8 cellular contexts compared by ENCODE assay signal in the genomic region with DNA sequence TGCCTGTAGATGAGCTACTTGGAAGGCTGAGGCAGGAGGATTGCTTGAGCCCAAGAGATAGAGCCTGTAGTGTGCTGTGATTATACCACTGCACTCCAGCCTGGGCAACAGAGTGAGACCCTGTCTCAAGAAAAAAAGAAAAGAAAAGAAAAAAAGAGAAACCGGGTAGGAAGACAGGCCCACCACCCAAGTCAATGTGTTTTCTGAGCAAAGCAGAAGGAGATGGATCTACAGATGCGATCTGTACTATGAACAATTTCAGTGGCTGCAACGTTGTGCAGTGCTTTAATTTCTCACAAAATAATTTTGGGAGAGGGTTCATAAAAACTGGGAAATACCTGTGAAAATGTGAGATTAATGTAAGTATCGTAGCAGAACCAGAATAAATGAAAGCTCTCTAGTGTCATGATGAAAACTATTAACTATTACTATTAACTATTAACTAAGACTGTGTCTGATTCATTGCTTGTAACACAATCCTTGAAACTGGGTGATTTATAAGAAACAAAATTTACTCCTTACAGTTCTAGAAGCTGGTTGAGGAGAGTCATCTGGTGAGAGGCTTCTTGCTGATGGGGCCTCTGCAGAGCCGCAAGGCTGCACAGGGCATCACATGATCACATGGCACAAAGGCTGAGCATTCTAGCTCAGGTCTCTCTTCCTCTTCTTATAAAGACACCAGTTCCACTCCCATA.
DNase-seq lines count a peak whose midpoint lies in the region; ATAC-seq and TF ChIP-seq lines count a peak whose summit lies in the region.

No MANE protein-coding gene starts in this region.

- no peak for DNase-seq in right cardiac atrium
- DNase-seq in cardiac septum (ENCODE audit: low spot score): no peak
- DNase-seq in brain microvascular endothelial cell: no peak
- peak; percentile 88 for DNase-seq in spleen
- DNase-seq in DMS 273 treated with DMSO at 0.1 percent for 48 hours (lab: John Stamatoyannopoulos, UW): no peak
- DNase-seq in activated naive CD4-positive, alpha-beta T cell treated with anti-CD3 and anti-CD28 coated beads, Interleukin-2, amount 50 U/mL, for 16 hours: no peak
- no peak for DNase-seq in epidermal melanocyte (ENCODE audit: insufficient read length, low spot score)

- H3K27me3 ChIP-seq in right cardiac atrium (ENCODE audit: control insufficient read depth, insufficient read depth): no peaks in the 10 kb centered on the region
- H3K27me3 ChIP-seq in brain microvascular endothelial cell (replicated peaks): no peaks in the 10 kb centered on the region
- H3K27me3 ChIP-seq in spleen (replicated peaks in 1 of 7): no peaks in the 10 kb centered on the region

- H3K4me1 ChIP-seq in right cardiac atrium (ENCODE audit: control insufficient read depth, insufficient read depth, low read length) (peaks cover 2% of the 10 kb centered on the region), spleen (peaks cover 20 to 51% (median 45%) of the 10 kb centered on the region in 6 donors)

- in situ Hi-C loops in brain microvascular endothelial cell (cut with HindIII; ENCODE audit: low pct_ligation_motif_present, low sequenced_read_pairs): no loop called here

- intact Hi-C loops in right cardiac atrium (cut with DNase I) (no loop called here), cardiac septum (cut with DNase I) (loop anchor here (5.0 to 10.0 kb wide), 3 partner anchors 41 to 244 kb away; no protein-coding TSS in a partner anchor), spleen (cut with DNase I; ENCODE audit: low total_unique reads) (no loop called here)

- H3K9me3 ChIP-seq in right cardiac atrium (ENCODE audit: control insufficient read depth, low read length) (no peaks in the 10 kb centered on the region), spleen (no peaks in the 10 kb centered on the region)

- TF ChIP-seq CTCF in brain microvascular endothelial cell (IDR thresholded peaks at IDR 0.05; ENCODE audit: low read depth, low read length, missing control alignments) (no peak), spleen (IDR thresholded peaks at IDR 0.05 in 8 of 11, conservative IDR thresholded peaks at IDR 0.05 in 3 of 11) (no peak)

- H3K27ac ChIP-seq in right cardiac atrium (ENCODE audit: low read length) (peak overlapping the region; percentile 6), brain microvascular endothelial cell (peak overlapping the region; percentile 100), spleen (peak overlapping the region in 5 of 8 donors; percentile 27 to 91 (median 86))

- H3K36me3 ChIP-seq in brain microvascular endothelial cell (replicated peaks) (no peaks in the 10 kb centered on the region), spleen (no peaks in the 10 kb centered on the region)

- TF ChIP-seq POLR2A in spleen (IDR thresholded peaks at IDR 0.05): no peak

- 93% methylated on average over 5 of the region's 5 CpGs for WGBS in right cardiac atrium
- 80 to 92% (median 87%) methylated on average over 5 of the region's 5 CpGs for WGBS in spleen, 5 donors

- ATAC-seq in right cardiac atrium: no peak
- peak; percentile 78 for ATAC-seq in HG03432 (IDR thresholded peaks at IDR 0.05; ENCODE audit: unreplicated experiment)

- H3K4me3 ChIP-seq in right cardiac atrium (ENCODE audit: low read length): no peak overlapping the region
- no peak overlapping the region for H3K4me3 ChIP-seq in brain microvascular endothelial cell (ENCODE audit: low read depth, low read length)
- H3K4me3 ChIP-seq in spleen: no peak overlapping the region

Comparison
In these comparisons a context has a peak if more than half of its experiments do, and no peak if none do; other contexts are left out.
1. H3K27ac ChIP-seq: peak in every context shown above with its lines; median percentile 100 in brain microvascular endothelial cell; 86 in spleen; 6 in right cardiac atrium.